ENCODE assay signal across 10 cellular contexts in the genomic region with DNA sequence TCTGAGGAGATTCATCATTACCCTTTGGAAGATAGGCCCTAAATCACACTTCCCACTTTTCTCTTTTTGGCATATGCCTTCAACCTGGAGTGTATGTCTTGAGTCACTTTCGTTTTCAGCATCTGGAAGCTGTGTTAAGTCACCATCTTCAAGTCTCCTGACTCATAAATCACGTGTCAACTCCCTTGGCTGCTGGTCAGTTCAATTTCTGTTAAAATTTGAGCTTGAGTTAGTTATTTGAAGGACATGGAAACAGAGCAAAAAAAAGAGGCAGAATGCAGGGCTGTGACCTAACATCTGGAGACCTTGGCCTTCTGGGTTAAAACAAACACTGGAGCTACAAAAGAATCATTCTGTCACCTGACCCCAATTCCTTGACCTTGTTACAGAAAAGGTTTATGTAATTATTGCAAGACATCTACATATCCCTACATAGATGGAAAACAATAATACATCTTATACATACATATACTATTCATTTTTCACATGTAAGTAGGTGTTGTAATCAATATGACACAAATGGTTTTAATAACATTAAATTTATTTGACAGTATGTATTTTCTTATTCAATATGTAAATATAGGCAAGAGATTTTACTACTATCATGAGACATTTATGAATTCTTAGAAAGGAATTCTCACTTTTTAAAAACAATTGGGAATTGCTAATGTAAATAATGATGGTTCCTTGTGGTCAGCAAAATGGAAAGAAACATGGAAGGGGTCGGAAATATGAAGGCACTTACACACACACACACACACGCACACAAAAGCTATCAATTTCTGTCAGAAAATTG.
DNase-seq lines count a peak whose midpoint lies in the region; ATAC-seq and TF ChIP-seq lines count a peak whose summit lies in the region.
"Had no signal": no experiment of that assay in that cellular context is flagged by ENCODE, and none has a peak within 500 bp of the region (broad histone marks: within the 10 kb centered on the region; RNA-seq: fewer than 3 reads in every experiment).

No MANE protein-coding gene starts in this region.

- in situ Hi-C loops in astrocyte of the cerebellum (cut with HindIII; ENCODE audit: low sequenced_read_pairs) = loop anchor here (25.0 kb wide), 2 partner anchors 106 to 581 kb away; no protein-coding TSS in a partner anchor

- no peak overlapping the region for H3K4me3 Mint-ChIP-seq in activated CD4-positive, alpha-beta T cell treated with anti-CD3 and anti-CD28 coated beads for 36 hours
- H3K4me3 Mint-ChIP-seq: activated CD8-positive, alpha-beta T cell treated with anti-CD3 and anti-CD28 coated beads for 36 hours had no signal

- H3K9me3 Mint-ChIP-seq in activated CD4-positive, alpha-beta T cell treated with anti-CD3 and anti-CD28 coated beads for 36 hours (ENCODE audit: low read depth) = no peaks in the 10 kb centered on the region
- H3K9me3 Mint-ChIP-seq: activated CD8-positive, alpha-beta T cell treated with anti-CD3 and anti-CD28 coated beads for 36 hours had no signal

- no peaks in the 10 kb centered on the region for H3K36me3 ChIP-seq in aorta (ENCODE audit: control insufficient read depth in 1 of 2, insufficient read depth in 2 of 2, low read length in 1 of 2)

- POLR2A ChIA-PET in activated CD4-positive, alpha-beta T cell treated with anti-CD3 and anti-CD28 coated beads for 36 hours (lab: Charles Lee) = no interaction called here

- no peaks in the 10 kb centered on the region for H3K27me3 Mint-ChIP-seq in activated CD4-positive, alpha-beta T cell treated with anti-CD3 and anti-CD28 coated beads for 36 hours
- H3K27me3 Mint-ChIP-seq: activated CD8-positive, alpha-beta T cell treated with anti-CD3 and anti-CD28 coated beads for 36 hours had no signal

- ATAC-seq in Right ventricle myocardium inferior = peak; percentile 89
- ATAC-seq in aorta (ENCODE audit: low FRiP score) = peak; percentile 68
- ATAC-seq in activated CD4-positive, alpha-beta T cell treated with anti-CD3 and anti-CD28 coated beads for 36 hours = no peak
- ATAC-seq: activated CD8-positive, alpha-beta T cell treated with anti-CD3 and anti-CD28 coated beads for 36 hours had no signal

- peaks cover 2 to 13% of the 10 kb centered on the region in 2 donors for H3K4me1 ChIP-seq in aorta (ENCODE audit: control insufficient read depth in 1 of 2, insufficient read depth in 2 of 2, low read length in 2 of 2)

- no peaks in the 10 kb centered on the region for H3K36me3 Mint-ChIP-seq in activated CD4-positive, alpha-beta T cell treated with anti-CD3 and anti-CD28 coated beads for 36 hours (ENCODE audit: low read depth)

- H3K27ac Mint-ChIP-seq in activated CD4-positive, alpha-beta T cell treated with anti-CD3 and anti-CD28 coated beads for 36 hours = no peak overlapping the region
- H3K27ac Mint-ChIP-seq: activated CD8-positive, alpha-beta T cell treated with anti-CD3 and anti-CD28 coated beads for 36 hours had no signal

- no peak overlapping the region for H3K4me3 ChIP-seq in astrocyte of the cerebellum (ENCODE audit: low read depth, low read length)
- H3K4me3 ChIP-seq in aorta (ENCODE audit: low read length in 2 of 2) = no peak overlapping the region

- CTCF ChIA-PET in activated CD4-positive, alpha-beta T cell treated with anti-CD3 and anti-CD28 coated beads for 36 hours (lab: Charles Lee) = interaction anchor here (1.0 kb wide), 1 partner anchor 33 kb away, joined by 5 read pairs; no protein-coding TSS in a partner anchor

- TF ChIP-seq CTCF in astrocyte of the cerebellum (IDR thresholded peaks at IDR 0.05; ENCODE audit: low read depth, low read length, missing control alignments) = no peak

- intact Hi-C loops in Right ventricle myocardium inferior (cut with DNase I) (no loop called here), cardiac septum (cut with DNase I) (no loop called here), aorta (cut with DNase I) (no loop called here)
- intact Hi-C loops in activated CD4-positive, alpha-beta T cell treated with anti-CD3 and anti-CD28 coated beads for 36 hours (cut with DNase I, micrococcal nuclease) = no loop called here

- DNase-seq in Right ventricle myocardium inferior (ENCODE audit: missing footprints) (no peak), cardiac septum (ENCODE audit: low spot score) (no peak), astrocyte of the cerebellum (ENCODE audit: low read depth) (peak; percentile 63), iris pigment epithelial cell (ENCODE audit: low read depth) (peak; percentile 81), aorta (no peak), NCI-H2029 treated with DMSO at 0.1 percent for 48 hours (lab: John Stamatoyannopoulos, UW) (no peak), GM19240 (ENCODE audit: insufficient read length, low spot score) (no peak)
- DNase-seq in activated CD4-positive, alpha-beta T cell treated with anti-CD3 and anti-CD28 coated beads for 36 hours = no peak
- DNase-seq: activated CD8-positive, alpha-beta T cell treated with anti-CD3 and anti-CD28 coated beads for 36 hours; effector CD4-positive, alpha-beta T cell had no signal

- no peaks in the 10 kb centered on the region for H3K4me1 Mint-ChIP-seq in activated CD4-positive, alpha-beta T cell treated with anti-CD3 and anti-CD28 coated beads for 36 hours

- whole genome bisulfite sequencing in aorta, 2 donors = 48% methylated on average over 4 of the region's 4 CpGs

- peak overlapping the region in 1 of 2 donors; percentile 36 for H3K27ac ChIP-seq in aorta (ENCODE audit: low read depth in 1 of 2, low read length in 2 of 2)

- H3K9me3 ChIP-seq in aorta (ENCODE audit: control insufficient read depth, low read length) = no peaks in the 10 kb centered on the region

- no peaks in the 10 kb centered on the region for H3K27me3 ChIP-seq in aorta (ENCODE audit: control insufficient read depth in 1 of 2, insufficient read depth in 2 of 2, low read length in 1 of 2)

Comparison
In these comparisons a context has a peak if more than half of its experiments do, and no peak if none do; other contexts are left out.
1. DNase-seq: peak in astrocyte of the cerebellum (single experiment) and iris pigment epithelial cell (single experiment); none in Right ventricle myocardium inferior (single experiment), cardiac septum (single experiment), aorta (0 of 2), NCI-H2029 treated with DMSO at 0.1 percent for 48 hours (single experiment), GM19240 (single experiment) and activated CD4-positive, alpha-beta T cell treated with anti-CD3 and anti-CD28 coated beads for 36 hours (single experiment).